ENCODE assay signal across 1 cellular context in genomic region chr13:94325660-94326059, GRCh38.
TF ChIP-seq lines count a peak whose summit lies in the region.

No MANE protein-coding gene starts in this region.

TF ChIP-seq in IMR-90, 13 proteins besides CTCF, POLR2A, EP300 and RAD21:
- TF ChIP-seq FOS (IDR thresholded peaks at IDR 0.05; ENCODE audit: low read depth, low read length) (no peak), MAZ (IDR thresholded peaks at IDR 0.05; ENCODE audit: borderline replicate concordance, low read depth, low read length) (no peak), SMC3 (IDR thresholded peaks at IDR 0.05; ENCODE audit: low read depth, low read length) (no peak), CHD1 (IDR thresholded peaks at IDR 0.05; ENCODE audit: low read depth, low read length) (no peak), RCOR1 (IDR thresholded peaks at IDR 0.05; ENCODE audit: insufficient replicate concordance, low read length) (no peak), MAFK (IDR thresholded peaks at IDR 0.05; ENCODE audit: low read depth, low read length) (no peak), ELK1 (IDR thresholded peaks at IDR 0.05; ENCODE audit: borderline replicate concordance, low read depth, low read length) (no peak), CEBPB (IDR thresholded peaks at IDR 0.05; ENCODE audit: low read depth, low read length) (no peak), RFX5 (IDR thresholded peaks at IDR 0.05; ENCODE audit: low read depth, low read length) (no peak)
